8 cellular contexts compared by ENCODE assay signal in the genomic region with DNA sequence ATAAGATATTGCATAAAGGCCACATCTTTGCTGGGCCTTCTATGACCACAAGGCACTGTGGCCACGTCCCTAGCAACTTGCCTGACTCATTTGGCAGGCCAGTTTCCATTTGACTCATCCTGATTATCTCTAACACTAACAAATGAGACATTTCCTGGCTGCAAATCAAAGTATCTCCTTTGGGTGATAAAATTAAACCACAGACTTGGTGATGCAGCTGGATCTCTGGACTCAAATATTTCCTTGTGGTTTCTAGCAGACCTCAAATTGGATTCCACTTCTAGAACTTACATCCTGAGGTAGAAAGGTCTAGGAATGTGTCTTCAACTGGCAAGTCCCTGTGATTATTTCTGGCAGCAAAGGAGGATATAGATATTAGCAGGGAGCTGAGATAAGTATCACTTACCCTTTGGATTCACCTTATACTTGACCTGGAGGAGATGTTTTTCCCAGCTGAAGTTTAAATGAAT.
A peak's percentile ranks its signal among the peaks of the same experiment; 100 is the strongest.
DNase-seq lines count a peak whose midpoint lies in the region; ATAC-seq and TF ChIP-seq lines count a peak whose summit lies in the region.

No MANE protein-coding gene starts in this region.

- WGBS in body of pancreas, 2 donors = 0 to 5% methylated on average over 1 of the region's 1 CpG
- WGBS in smooth muscle cell (ENCODE audit: low lambda C conversion rate) = 0% methylated on average over 1 of the region's 1 CpG

- H3K27me3 ChIP-seq in body of pancreas = no peaks in the 10 kb centered on the region
- H3K27me3 ChIP-seq in smooth muscle cell (ENCODE audit: low read depth) = no peaks in the 10 kb centered on the region
- no peaks in the 10 kb centered on the region for H3K27me3 ChIP-seq in lower lobe of right lung (ENCODE audit: low read depth)

- H3F3A ChIP-seq in smooth muscle cell (ENCODE audit: low read depth) = peaks cover 11% of the 10 kb centered on the region

- DNase-seq in body of pancreas (peak in 1 of 4 donors; percentile 48), smooth muscle cell (lab: John Stamatoyannopoulos, UW; ENCODE audit: unreplicated experiment) (no peak), lower lobe of right lung (no peak)
- no peak for DNase-seq in activated effector memory CD4-positive, alpha-beta T cell treated with Interleukin-2 at 50 U/mL for 16 hours

- H3K4me2 ChIP-seq in smooth muscle cell = peak overlapping the region; percentile 54

- H3K9me3 ChIP-seq in body of pancreas (no peaks in the 10 kb centered on the region), smooth muscle cell (replicated peaks; ENCODE audit: low read depth) (no peaks in the 10 kb centered on the region), lower lobe of right lung (no peaks in the 10 kb centered on the region)

- TF ChIP-seq POLR2A in body of pancreas (IDR thresholded peaks at IDR 0.05) = no peak

- no peaks in the 10 kb centered on the region for H3K79me2 ChIP-seq in smooth muscle cell (ENCODE audit: low read depth)

- H3K27ac ChIP-seq in body of pancreas (no peak overlapping the region), smooth muscle cell (ENCODE audit: low read depth) (peak overlapping the region; percentile 94), lower lobe of right lung (no peak overlapping the region)

- H3K36me3 ChIP-seq in body of pancreas (replicated peaks in 1 of 2; ENCODE audit: insufficient read depth in 1 of 2, low read depth in 2 of 2) = no peaks in the 10 kb centered on the region
- H3K36me3 ChIP-seq in smooth muscle cell (ENCODE audit: low read depth) = no peaks in the 10 kb centered on the region
- H3K36me3 ChIP-seq in lower lobe of right lung = no peaks in the 10 kb centered on the region

- no peak overlapping the region for H2AFZ ChIP-seq in smooth muscle cell (ENCODE audit: low read depth)

- H3K4me1 ChIP-seq in body of pancreas = no peaks in the 10 kb centered on the region
- H3K4me1 ChIP-seq in smooth muscle cell (ENCODE audit: low read depth) = peaks cover 16% of the 10 kb centered on the region
- H3K4me1 ChIP-seq in lower lobe of right lung = no peaks in the 10 kb centered on the region

- ATAC-seq in GM21360 (IDR thresholded peaks at IDR 0.05; ENCODE audit: unreplicated experiment) = peak; percentile 75
- ATAC-seq in HG03558 (IDR thresholded peaks at IDR 0.05; ENCODE audit: extremely low read depth, unreplicated experiment) = peak; percentile 84
- ATAC-seq in body of pancreas = peak; percentile 56
- no peak for ATAC-seq in lower lobe of right lung
- ATAC-seq in GM21576 (IDR thresholded peaks at IDR 0.05; ENCODE audit: unreplicated experiment) = no peak
- ATAC-seq in GM19324 (IDR thresholded peaks at IDR 0.05; ENCODE audit: low FRiP score, unreplicated experiment) = no peak

- H3K4me3 ChIP-seq in body of pancreas = no peak overlapping the region
- H3K4me3 ChIP-seq in smooth muscle cell = no peak overlapping the region
- H3K4me3 ChIP-seq in lower lobe of right lung = no peak overlapping the region

- TF ChIP-seq CTCF in body of pancreas (IDR thresholded peaks at IDR 0.05) (no peak), smooth muscle cell (IDR thresholded peaks at IDR 0.05; ENCODE audit: borderline replicate concordance, insufficient read depth, poor library complexity, severe bottlenecking) (no peak), lower lobe of right lung (IDR thresholded peaks at IDR 0.05) (no peak)

- peak overlapping the region; percentile 67 for H3K9ac ChIP-seq in smooth muscle cell (ENCODE audit: low read depth)

- no peaks in the 10 kb centered on the region for H4K20me1 ChIP-seq in smooth muscle cell (ENCODE audit: low read depth)

- intact Hi-C loops in body of pancreas (cut with DNase I) (no loop called here), lower lobe of right lung (cut with DNase I) (no loop called here)

Comparison
In these comparisons a context has a peak if more than half of its experiments do, and no peak if none do; other contexts are left out.
1. ATAC-seq: peak in GM21360 (single experiment), HG03558 (single experiment) and body of pancreas (single experiment); none in lower lobe of right lung (0 of 2), GM21576 (single experiment) and GM19324 (single experiment).